21 cellular contexts compared by ENCODE assay signal in genomic region chr19:13302521-13303270, GRCh38.
DNase-seq lines count a peak whose midpoint lies in the region; ATAC-seq and TF ChIP-seq lines count a peak whose summit lies in the region.
"Had no signal": no experiment of that assay in that cellular context is flagged by ENCODE, and none has a peak within 500 bp of the region (broad histone marks: within the 10 kb centered on the region; RNA-seq: fewer than 3 reads in every experiment).

No MANE protein-coding gene starts in this region.

- H3K9me3 ChIP-seq in neural progenitor cell (ENCODE audit: low read depth), result no peaks in the 10 kb centered on the region
- H3K9me3 ChIP-seq: BLaER1, body of pancreas, left ventricle myocardium inferior had no signal

- no peaks in the 10 kb centered on the region for H3K36me3 Mint-ChIP-seq in neural progenitor cell
- H3K36me3 Mint-ChIP-seq: activated naive CD8-positive, alpha-beta T cell treated with anti-CD3 and anti-CD28 coated beads, Interleukin-2, amount 10 ng/mL, durations not matched to agents 7 days and 5 days; type B pancreatic cell had no signal

- no peaks in the 10 kb centered on the region for H3K79me2 ChIP-seq in neural progenitor cell (ENCODE audit: low read depth)

- peaks cover 25% of the 10 kb centered on the region for H3K4me1 Mint-ChIP-seq in neural progenitor cell
- H3K4me1 Mint-ChIP-seq: activated naive CD8-positive, alpha-beta T cell treated with anti-CD3 and anti-CD28 coated beads, Interleukin-2, amount 10 ng/mL, durations not matched to agents 7 days and 5 days had no signal

- H3F3A ChIP-seq in neural progenitor cell (ENCODE audit: low read depth), result no peaks in the 10 kb centered on the region

- no peaks in the 10 kb centered on the region for H4K20me1 ChIP-seq in neural progenitor cell (ENCODE audit: low read depth)
- H4K20me1 ChIP-seq: BLaER1 had no signal

- H3K4me3 Mint-ChIP-seq in neural progenitor cell, result peak overlapping the region; percentile 46
- H3K4me3 Mint-ChIP-seq: activated naive CD8-positive, alpha-beta T cell treated with anti-CD3 and anti-CD28 coated beads, Interleukin-2, amount 10 ng/mL, durations not matched to agents 7 days and 5 days; neural crest cell; type B pancreatic cell had no signal

- H3K27me3 ChIP-seq in neural progenitor cell, result no peaks in the 10 kb centered on the region
- H3K27me3 ChIP-seq: BLaER1 had no signal

- no peak overlapping the region for H3K9ac ChIP-seq in neural progenitor cell
- H3K9ac ChIP-seq: BLaER1, KMS-11 had no signal

- no peaks in the 10 kb centered on the region for H3K27me3 Mint-ChIP-seq in neural progenitor cell (ENCODE audit: insufficient read depth, low read depth)

- H3K27ac ChIP-seq in neural progenitor cell, result no peak overlapping the region
- H3K27ac ChIP-seq: BLaER1, body of pancreas, coronary artery, KMS-11, left ventricle myocardium inferior had no signal

- DNase-seq in DMS 273 treated with DMSO at 0.1 percent for 48 hours (lab: John Stamatoyannopoulos, UW), result peak; percentile 42
- DNase-seq in NCI-H1694 (lab: John Stamatoyannopoulos, UW), result peak; percentile 54
- peak; percentile 94 for DNase-seq in cerebellum (ENCODE audit: low spot score)
- DNase-seq in neural progenitor cell (ENCODE audit: low spot score), result peak; percentile 15
- DNase-seq in AG08396 (ENCODE audit: low spot score), result no peak
- no peak for DNase-seq in UCSD-AML1 (lab: John Stamatoyannopoulos, UW; ENCODE audit: unreplicated experiment)
- DNase-seq in SHP77 treated with DMSO at 0.1 percent for 48 hours (lab: John Stamatoyannopoulos, UW), result no peak
- DNase-seq: activated CD4-positive, alpha-beta T cell treated with anti-CD3 and anti-CD28 coated beads for 4 hours; activated naive CD8-positive, alpha-beta T cell treated with anti-CD3 and anti-CD28 coated beads, Interleukin-2, amount 10 ng/mL, durations not matched to agents 7 days and 5 days; body of pancreas; left ventricle myocardium inferior; NCI-H1930; retina; RPMI8226; stimulated activated CD4-positive, alpha-beta T cell treated with anti-CD3 and anti-CD28 coated beads, Interleukin-4, amount 100 ng/mL, for 4 hours had no signal

- peaks cover 2% of the 10 kb centered on the region for H3K9me3 Mint-ChIP-seq in neural progenitor cell
- H3K9me3 Mint-ChIP-seq: activated naive CD8-positive, alpha-beta T cell treated with anti-CD3 and anti-CD28 coated beads, Interleukin-2, amount 10 ng/mL, durations not matched to agents 7 days and 5 days; neural crest cell; type B pancreatic cell had no signal

- TF ChIP-seq CTCF in neural progenitor cell (IDR thresholded peaks at IDR 0.05), result no peak

- no peak overlapping the region for H3K27ac Mint-ChIP-seq in neural progenitor cell
- H3K27ac Mint-ChIP-seq: activated naive CD8-positive, alpha-beta T cell treated with anti-CD3 and anti-CD28 coated beads, Interleukin-2, amount 10 ng/mL, durations not matched to agents 7 days and 5 days; type B pancreatic cell had no signal

- no peaks in the 10 kb centered on the region for H3K4me1 ChIP-seq in neural progenitor cell
- H3K4me1 ChIP-seq: left ventricle myocardium inferior had no signal

- no peak for ATAC-seq in HG02678 (IDR thresholded peaks at IDR 0.05; ENCODE audit: unreplicated experiment)
- ATAC-seq: body of pancreas had no signal

- no peaks in the 10 kb centered on the region for H3K36me3 ChIP-seq in neural progenitor cell
- H3K36me3 ChIP-seq: BLaER1, left ventricle myocardium inferior had no signal

- no peak overlapping the region for H3K4me2 ChIP-seq in neural progenitor cell
- H3K4me2 ChIP-seq: BLaER1, KMS-11 had no signal

- no peak overlapping the region for H3K4me3 ChIP-seq in neural progenitor cell
- H3K4me3 ChIP-seq: BLaER1, body of pancreas, coronary artery, left ventricle myocardium inferior had no signal

- no peak overlapping the region for H2AFZ ChIP-seq in neural progenitor cell (replicated peaks)

Comparison
In these comparisons a context has a peak if more than half of its experiments do, and no peak if none do; other contexts are left out.
1. DNase-seq: peak in DMS 273 treated with DMSO at 0.1 percent for 48 hours (single experiment), NCI-H1694 (single experiment), cerebellum (single experiment) and neural progenitor cell (single experiment); none in AG08396 (single experiment), UCSD-AML1 (single experiment) and SHP77 treated with DMSO at 0.1 percent for 48 hours (single experiment).